In genomic region chr17:63843387-63844292, GRCh38 we compare ENCODE assay signal across 8 cellular contexts.
DNase-seq lines count a peak whose midpoint lies in the region; ATAC-seq and TF ChIP-seq lines count a peak whose summit lies in the region.

No MANE protein-coding gene starts in this region.

- H3K9me3 ChIP-seq in ES-I3 (ENCODE audit: control insufficient read depth, insufficient read depth, low read length): no peaks in the 10 kb centered on the region
- no peaks in the 10 kb centered on the region for H3K9me3 ChIP-seq in HUES48 (ENCODE audit: control insufficient read depth, insufficient read depth, low read length)
- no peaks in the 10 kb centered on the region for H3K9me3 ChIP-seq in neutrophil

- DNase-seq in activated CD4-positive, alpha-beta T cell treated with anti-CD3 and anti-CD28 coated beads, Interleukin-2, amount 50 U/mL, for 1 hour: peak; percentile 18
- peak; percentile 75 for DNase-seq in fibroblast of the conjunctiva (ENCODE audit: low read depth)
- no peak for DNase-seq in 8988T

- ATAC-seq in GM21717 (IDR thresholded peaks at IDR 0.05; ENCODE audit: unreplicated experiment) (no peak), GM21526 (IDR thresholded peaks at IDR 0.05; ENCODE audit: low FRiP score, unreplicated experiment) (no peak)

- H3K4me1 ChIP-seq in ES-I3 (ENCODE audit: insufficient read depth, low read length) (peaks cover 15% of the 10 kb centered on the region), HUES48 (ENCODE audit: control insufficient read depth, insufficient read depth, low read length) (peaks cover 24% of the 10 kb centered on the region), neutrophil (ENCODE audit: control insufficient read depth in 1 of 2, insufficient read depth in 1 of 2, low read depth in 1 of 2, low read length in 1 of 2) (peaks cover 45 to 48% of the 10 kb centered on the region in 2 experiments)

- peak overlapping the region; percentile 69 for H3K9ac ChIP-seq in ES-I3 (ENCODE audit: low read depth, low read length)
- H3K9ac ChIP-seq in HUES48 (ENCODE audit: low read depth, low read length): no peak overlapping the region

- H3K36me3 ChIP-seq in ES-I3 (ENCODE audit: insufficient read depth, low read length): no peaks in the 10 kb centered on the region
- H3K36me3 ChIP-seq in HUES48 (ENCODE audit: control insufficient read depth, insufficient read depth, low read length): no peaks in the 10 kb centered on the region
- H3K36me3 ChIP-seq in neutrophil: no peaks in the 10 kb centered on the region

- peak overlapping the region; percentile 72 for H3K4me3 ChIP-seq in HUES48 (ENCODE audit: low read depth, low read length)
- H3K4me3 ChIP-seq in neutrophil (ENCODE audit: low read depth in 1 of 2, low read length in 1 of 2): peak overlapping the region; percentile 89 to 92

- no peak for TF ChIP-seq CTCF in neutrophil (IDR thresholded peaks at IDR 0.05)

- H3K27ac ChIP-seq in HUES48 (ENCODE audit: low read depth, low read length) (peak overlapping the region; percentile 63), neutrophil (peak overlapping the region; percentile 95)

- H3K27me3 ChIP-seq in HUES48 (ENCODE audit: control insufficient read depth, insufficient read depth, low read length) (peaks cover 23% of the 10 kb centered on the region), neutrophil (no peaks in the 10 kb centered on the region)
